20 cellular contexts compared by ENCODE assay signal in the genomic region with DNA sequence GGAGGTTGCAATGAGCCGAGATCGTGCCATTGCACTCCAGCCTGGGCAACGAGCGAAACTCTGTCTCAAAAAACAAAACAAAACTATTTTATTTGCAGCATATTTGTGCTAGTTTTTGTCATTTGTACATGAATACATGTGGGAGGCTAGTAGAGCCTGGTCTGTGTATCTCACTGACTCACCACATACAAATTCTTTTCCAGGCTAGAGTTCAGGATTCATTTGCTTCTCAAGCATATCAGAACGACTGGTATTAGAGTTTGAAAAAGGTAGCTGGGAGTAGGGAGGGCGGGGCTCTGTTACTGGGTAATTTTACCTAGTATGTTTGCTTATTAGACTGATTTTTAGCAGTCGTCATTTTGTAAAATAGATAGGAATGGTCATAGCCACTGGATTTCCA. TPM values are rescaled to one million over a fixed set of nuclear protein-coding genes. Genes with fewer than 3 reads are reported as not detected.
DNase-seq lines count a peak whose midpoint lies in the region; ATAC-seq and TF ChIP-seq lines count a peak whose summit lies in the region.
"Had no signal": no experiment of that assay in that cellular context is flagged by ENCODE, and none has a peak within 500 bp of the region (broad histone marks: within the 10 kb centered on the region; RNA-seq: fewer than 3 reads in every experiment).

No MANE protein-coding gene starts in this region.

- no peaks in the 10 kb centered on the region for H3K79me2 ChIP-seq in PC-9 (ENCODE audit: low read depth)

- no peak overlapping the region for H2AFZ ChIP-seq in PC-9

- H3K4me1 Mint-ChIP-seq in CD4-positive, alpha-beta T cell (ENCODE audit: low read depth): peaks cover 19% of the 10 kb centered on the region
- H3K4me1 Mint-ChIP-seq in T-helper 17 cell (peaks cover 10% of the 10 kb centered on the region), WTC11 (peaks cover 11% of the 10 kb centered on the region)

- peak overlapping the region; percentile 11; the same call in 1 of the 2 replicates for H3K4me2 ChIP-seq in PC-9

- no peaks in the 10 kb centered on the region for H3K27me3 Mint-ChIP-seq in CD4-positive, alpha-beta T cell
- H3K27me3 Mint-ChIP-seq in T-helper 17 cell: no peaks in the 10 kb centered on the region
- no peaks in the 10 kb centered on the region for H3K27me3 Mint-ChIP-seq in WTC11 (ENCODE audit: low read depth)
- H3K27me3 Mint-ChIP-seq: activated naive CD4-positive, alpha-beta T cell treated with anti-CD3 and anti-CD28 coated beads, Interleukin-2, amount 10 ng/mL, durations not matched to agents 7 days and 5 days had no signal

- no peak for ATAC-seq in CD4-positive, alpha-beta T cell (ENCODE audit: poor library complexity)
- ATAC-seq in GM21737 (IDR thresholded peaks at IDR 0.05; ENCODE audit: unreplicated experiment): no peak
- no peak for ATAC-seq in T-helper 17 cell
- ATAC-seq in WTC11: no peak
- ATAC-seq: sciatic nerve had no signal

- CTCF ChIA-PET in CD4-positive, alpha-beta T cell (lab: Charles Lee): interaction anchor here (1.0 kb wide), 1 partner anchor 44 kb away, joined by 4 read pairs; no protein-coding TSS in a partner anchor
- CTCF ChIA-PET in PC-9 (lab: Charles Lee) (interaction anchor here (0.6 to 1.0 kb wide), 2 partner anchors 74 to 216 kb away, joined by 3 to 4 read pairs; no protein-coding TSS in a partner anchor), WTC11 (lab: Charles Lee) (interaction anchor here (0.7 kb wide), 1 partner anchor 200 kb away, joined by 3 read pairs; no protein-coding TSS in a partner anchor)

- BruUV-seq in PC-9 (replicated peaks; lab: Mats Ljungman, UMichigan): no TSS peak

- H3K9me3 ChIP-seq in CD4-positive, alpha-beta T cell (ENCODE audit: control insufficient read depth, low read length): no peaks in the 10 kb centered on the region
- H3K9me3 ChIP-seq in PC-9 (ENCODE audit: insufficient read depth, low read depth) (no peaks in the 10 kb centered on the region; the same call in 1 of the 2 replicates), T-helper 17 cell (ENCODE audit: control insufficient read depth, low read length, poor library complexity, severe bottlenecking) (no peaks in the 10 kb centered on the region)
- H3K9me3 ChIP-seq: BE2C, left ventricle myocardium inferior, uterus had no signal

- POLR2A ChIA-PET in CD4-positive, alpha-beta T cell (lab: Charles Lee): no interaction called here
- POLR2A ChIA-PET in PC-9 (lab: Charles Lee; ENCODE audit: unreplicated experiment) (interaction anchor here (0.6 to 0.7 kb wide), 2 partner anchors 16 to 216 kb away, joined by 3 to 15 read pairs; no protein-coding TSS in a partner anchor), WTC11 (lab: Charles Lee) (no interaction called here)

- H3K4me3 Mint-ChIP-seq in CD4-positive, alpha-beta T cell: no peak overlapping the region
- H3K4me3 Mint-ChIP-seq in T-helper 17 cell (no peak overlapping the region), WTC11 (no peak overlapping the region)
- H3K4me3 Mint-ChIP-seq: activated naive CD4-positive, alpha-beta T cell treated with anti-CD3 and anti-CD28 coated beads, Interleukin-2, amount 10 ng/mL, durations not matched to agents 7 days and 5 days; nephron had no signal

- peaks cover 9% of the 10 kb centered on the region; the same call in 1 of the 2 replicates for H3K36me3 ChIP-seq in PC-9 (ENCODE audit: low read depth)
- H3K36me3 ChIP-seq: BE2C, uterus had no signal

- no peaks in the 10 kb centered on the region for H3K27me3 ChIP-seq in CD4-positive, alpha-beta T cell (ENCODE audit: control insufficient read depth, insufficient read depth, low read length)
- H3K27me3 ChIP-seq in PC-9 (ENCODE audit: insufficient read depth, low read depth): no peaks in the 10 kb centered on the region
- H3K27me3 ChIP-seq: BE2C, uterus had no signal

- no peaks in the 10 kb centered on the region for H3K9me3 Mint-ChIP-seq in CD4-positive, alpha-beta T cell
- no peaks in the 10 kb centered on the region for H3K9me3 Mint-ChIP-seq in WTC11
- H3K9me3 Mint-ChIP-seq: activated naive CD4-positive, alpha-beta T cell treated with anti-CD3 and anti-CD28 coated beads, Interleukin-2, amount 10 ng/mL, durations not matched to agents 7 days and 5 days; nephron had no signal

- no peak overlapping the region for H3K4me3 ChIP-seq in PC-9
- H3K4me3 ChIP-seq: left ventricle myocardium inferior, uterus had no signal

- H4K20me1 ChIP-seq in PC-9 (ENCODE audit: insufficient read depth): no peaks in the 10 kb centered on the region

- intact Hi-C loops in CD4-positive, alpha-beta T cell (cut with DNase I, micrococcal nuclease): loop anchor here in 1 of 2 experiments (5.0 kb wide), 1 partner anchor 520 kb away; no protein-coding TSS in a partner anchor
- intact Hi-C loops in PC-9 (cut with micrococcal nuclease; ENCODE audit: unreplicated experiment): no loop called here

- H3K9me2 ChIP-seq in PC-9 (ENCODE audit: insufficient read depth): no peaks in the 10 kb centered on the region

- H3K4me1 ChIP-seq in PC-9 (replicated peaks; ENCODE audit: insufficient read depth): peaks cover 25% of the 10 kb centered on the region
- H3K4me1 ChIP-seq: BE2C had no signal

- peak overlapping the region; percentile 49 for H3K27ac Mint-ChIP-seq in CD4-positive, alpha-beta T cell
- H3K27ac Mint-ChIP-seq in T-helper 17 cell: no peak overlapping the region
- no peak overlapping the region for H3K27ac Mint-ChIP-seq in WTC11
- H3K27ac Mint-ChIP-seq: activated naive CD4-positive, alpha-beta T cell treated with anti-CD3 and anti-CD28 coated beads, Interleukin-2, amount 10 ng/mL, durations not matched to agents 7 days and 5 days; nephron had no signal

- H3F3A ChIP-seq in PC-9 (ENCODE audit: insufficient read depth, low read depth): peaks cover 32% of the 10 kb centered on the region

- H3K27ac ChIP-seq in CD4-positive, alpha-beta T cell (ENCODE audit: low read depth, low read length): peak overlapping the region; percentile 10
- peak overlapping the region; percentile 68 for H3K27ac ChIP-seq in PC-9
- H3K27ac ChIP-seq: left ventricle myocardium inferior, uterus had no signal

- TF ChIP-seq CTCF in CD4-positive, alpha-beta T cell (IDR thresholded peaks at IDR 0.05): no peak
- TF ChIP-seq CTCF in PC-9 (conservative IDR thresholded peaks at IDR 0.05) (no peak), WTC11 (IDR thresholded peaks at IDR 0.05) (no peak)

- H3K36me3 Mint-ChIP-seq in CD4-positive, alpha-beta T cell (ENCODE audit: low read depth): peaks cover 21% of the 10 kb centered on the region
- peaks cover 3% of the 10 kb centered on the region for H3K36me3 Mint-ChIP-seq in T-helper 17 cell (ENCODE audit: low read depth)
- peaks cover 4% of the 10 kb centered on the region; the same call in 1 of the 2 replicates for H3K36me3 Mint-ChIP-seq in WTC11

- DNase-seq in CD4-positive, alpha-beta T cell: no peak
- DNase-seq in PC-9: peak; percentile 39 to 76
- peak; percentile 62 for DNase-seq in fibroblast of peridontal ligament (ENCODE audit: extremely low read depth)
- DNase-seq in renal cortical epithelial cell (ENCODE audit: low read depth): peak; percentile 35
- DNase-seq in medulla oblongata (ENCODE audit: extremely low spot score): no peak
- DNase-seq in T-helper 17 cell: no peak
- DNase-seq in WTC11 (ENCODE audit: low spot score): no peak
- DNase-seq: activated CD4-positive, alpha-beta T cell treated with anti-CD3 and anti-CD28 coated beads for 4 hours; activated naive CD4-positive, alpha-beta T cell treated with anti-CD3 and anti-CD28 coated beads, Interleukin-2, amount 10 ng/mL, durations not matched to agents 7 days and 5 days; activated T-cell treated with anti-CD3 and anti-CD28 coated beads, Interleukin-2, amount 50 U/mL, for 48 hours; aorta; BE2C; left ventricle myocardium inferior; NCI-H1930; NCI-H345; SHP77 treated with DMSO at 0.1 percent for 48 hours; uterus had no signal

TF ChIP-seq in WTC11, 78 proteins besides CTCF, POLR2A, EP300 and RAD21:
- TF ChIP-seq, protein P1, sequence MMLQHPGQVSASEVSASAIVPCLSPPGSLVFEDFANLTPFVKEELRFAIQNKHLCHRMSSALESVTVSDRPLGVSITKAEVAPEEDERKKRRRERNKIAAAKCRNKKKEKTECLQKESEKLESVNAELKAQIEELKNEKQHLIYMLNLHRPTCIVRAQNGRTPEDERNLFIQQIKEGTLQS (CRISPR knock-in tag; conservative IDR thresholded peaks at IDR 0.05): no peak
TF ChIP-seq in WTC11: peak in this region for 0.

RNA-seq across cellular contexts. Expression of a gene that starts 4.5 kb away (rescaled TPM):
- total RNA-seq in CD4-positive, alpha-beta T cell: 10 to 100 TPM; 17.2 TPM
- total RNA-seq in PC-9 (2021) (31.6 and 35.6 TPM in 2 replicates), renal cortical epithelial cell (37.5 and 41.9 TPM in 2 replicates), T-helper 17 cell (10 to 100 TPM; 29.4 to 38.5 TPM), WTC11 (2021) (17.2 to 20.5 TPM (median 18.0 TPM) in 3 replicates)

RNA-seq across cellular contexts. Expression of a gene that starts 51.7 kb away (rescaled TPM):
- total RNA-seq in CD4-positive, alpha-beta T cell: 10 to 100 TPM; 12.1 to 12.9 TPM
- total RNA-seq in PC-9 (2021) (68.1 and 80.5 TPM in 2 replicates), renal cortical epithelial cell (33.2 and 35.8 TPM in 2 replicates), T-helper 17 cell (10 to 100 TPM; 18.1 to 26.7 TPM), WTC11 (2021) (36.1 to 37.6 TPM (median 36.7 TPM) in 3 replicates)

Comparison
In these comparisons a context has a peak if more than half of its experiments do, and no peak if none do; other contexts are left out.
1. DNase-seq: peak in PC-9 (2 of 2), fibroblast of peridontal ligament (single experiment) and renal cortical epithelial cell (single experiment); none in CD4-positive, alpha-beta T cell (0 of 10), medulla oblongata (single experiment), T-helper 17 cell (0 of 3) and WTC11 (single experiment).